In the genomic region with DNA sequence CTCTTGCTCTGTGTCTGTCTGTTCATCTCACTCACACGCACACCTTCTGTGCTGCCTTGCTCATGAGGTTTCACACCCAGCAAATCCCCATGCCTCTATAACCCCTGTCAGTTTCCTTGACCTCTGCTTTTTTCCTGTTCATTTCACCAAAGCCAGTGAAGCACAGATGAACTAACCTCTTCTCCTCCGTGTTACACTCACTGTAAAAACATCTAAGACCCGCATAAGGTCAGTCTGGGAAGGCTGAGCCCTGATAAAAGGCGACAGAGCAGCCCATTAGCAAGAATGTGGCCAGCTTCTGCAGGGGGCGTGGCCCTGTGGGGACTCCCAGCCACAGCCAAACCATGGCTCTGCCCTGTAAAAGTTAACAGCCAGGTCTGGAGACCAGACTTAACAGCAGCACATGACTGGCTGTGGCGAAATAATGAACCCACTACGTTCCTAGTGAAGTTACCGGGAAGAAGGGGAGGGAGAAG, we compare ENCODE assay signal across 8 cellular contexts. TPM values are rescaled to one million over a fixed set of nuclear protein-coding genes. Genes with fewer than 3 reads are reported as not detected.
DNase-seq lines count a peak whose midpoint lies in the region; ATAC-seq, FAIRE-seq and TF ChIP-seq lines count a peak whose summit lies in the region.

No MANE protein-coding gene starts in this region.

- peak overlapping the region; percentile 95 for H3K27ac Mint-ChIP-seq in HFFc6
- peak overlapping the region; percentile 18 to 80 (median 74) for H3K27ac Mint-ChIP-seq in immature natural killer cell

- ATAC-seq in HG03571 (IDR thresholded peaks at IDR 0.05; ENCODE audit: unreplicated experiment): no peak

- H3K27me3 Mint-ChIP-seq in HFFc6 (ENCODE audit: insufficient read depth) (peaks cover 3% of the 10 kb centered on the region), immature natural killer cell (ENCODE audit: low read depth in 3 of 3) (peaks cover 12 to 19% (median 19%) of the 10 kb centered on the region in 3 donors)

- peak overlapping the region in 1 of 2 donors; percentile 58 for H3K4me3 ChIP-seq in stomach smooth muscle (ENCODE audit: low read length in 2 of 2)

- H3K27ac ChIP-seq in stomach smooth muscle (ENCODE audit: low read length): peak overlapping the region; percentile 71

- H3K36me3 ChIP-seq in stomach smooth muscle (ENCODE audit: control insufficient read depth in 2 of 2, insufficient read depth in 2 of 2, low read length in 2 of 2): no peaks in the 10 kb centered on the region

- no peaks in the 10 kb centered on the region for H3K27me3 ChIP-seq in stomach smooth muscle (ENCODE audit: control insufficient read depth in 1 of 2, insufficient read depth in 2 of 2, low read length in 2 of 2)

- peaks cover 78% of the 10 kb centered on the region for H3K4me1 Mint-ChIP-seq in HFFc6 (ENCODE audit: low read depth)
- H3K4me1 Mint-ChIP-seq in immature natural killer cell: peaks cover 53 to 59% of the 10 kb centered on the region in 2 donors

- H3K4me1 ChIP-seq in stomach smooth muscle (ENCODE audit: control insufficient read depth, insufficient read depth, low read length): peaks cover 60% of the 10 kb centered on the region

- H3K36me3 Mint-ChIP-seq in HFFc6 (ENCODE audit: low read depth) (peaks cover 16% of the 10 kb centered on the region), immature natural killer cell (peaks cover 0 to 10% (median 0%) of the 10 kb centered on the region in 3 donors)

- H3K9me3 ChIP-seq in stomach smooth muscle (ENCODE audit: control insufficient read depth in 2 of 2, low read length in 2 of 2): no peaks in the 10 kb centered on the region

- H3K4me3 Mint-ChIP-seq in HFFc6 (peak overlapping the region; percentile 55), immature natural killer cell (peak overlapping the region; percentile 53 to 80 (median 62))

- H3K9me3 Mint-ChIP-seq in HFFc6 (no peaks in the 10 kb centered on the region), immature natural killer cell (no peaks in the 10 kb centered on the region)

- TF ChIP-seq CTCF in HFFc6 (IDR thresholded peaks at IDR 0.05): no peak

- peak overlapping the region in 1 of 2 donors; percentile 5 for H3K9ac ChIP-seq in stomach smooth muscle (ENCODE audit: low read length in 2 of 2)

- peak; percentile 74 for DNase-seq in HFFc6
- DNase-seq in astrocyte of the hippocampus (ENCODE audit: low read depth, low spot score): peak; percentile 86
- DNase-seq in immature natural killer cell: peak; percentile 42 to 51 (median 45)
- no peak for DNase-seq in stimulated activated CD4-positive, alpha-beta T cell treated with anti-CD3 and anti-CD28 coated beads, Interleukin-2, amount 100 ng/mL, for 48 hours
- DNase-seq in GM19239 (ENCODE audit: insufficient read length, low spot score): no peak
- DNase-seq in activated naive CD4-positive, alpha-beta T cell (lab: John Stamatoyannopoulos, UW): no peak

- no peak for FAIRE-seq in GM19239 (lab: Jason Lieb, UNC)

RNA-seq across cellular contexts. Expression of a gene that starts 42.8 kb away (rescaled TPM):
- 10 to 100 TPM in 1 of 6 experiments, 1 to 10 TPM in 5; 2.2 to 11.5 (median 3.6) TPM for total RNA-seq in HFFc6 (2021; fragmentation: NEBNext Ultra II Directional; extraction: Animal tissue kit (Norgen Biotek cat#: 25700))
- polyA plus RNA-seq in immature natural killer cell: not detected

Comparison
In these comparisons a context has a peak if more than half of its experiments do, and no peak if none do; other contexts are left out.
1. DNase-seq: peak in HFFc6 (single experiment), astrocyte of the hippocampus (single experiment) and immature natural killer cell (3 of 3); none in stimulated activated CD4-positive, alpha-beta T cell treated with anti-CD3 and anti-CD28 coated beads, Interleukin-2, amount 100 ng/mL, for 48 hours (0 of 2), GM19239 (single experiment) and activated naive CD4-positive, alpha-beta T cell (0 of 4).